In genomic region chr4:179748837-179749236, GRCh38 we compare ENCODE assay signal across 31 cellular contexts.
"Had no signal": no experiment of that assay in that cellular context is flagged by ENCODE, and none has a peak within 500 bp of the region (broad histone marks: within the 10 kb centered on the region; RNA-seq: fewer than 3 reads in every experiment).

No MANE protein-coding gene starts in this region.

- DNase-seq: Karpas-422, Kasumi-1, MG63, MM.1S, MV-4-11, NCI-H1048, NCI-H1092, NCI-H1092 treated with DMSO at 0.1 percent for 48 hours, NCI-H1105, NCI-H1417 treated with DMSO at 0.1 percent for 48 hours, NCI-H1436, NCI-H1436 treated with DMSO at 0.1 percent for 48 hours, NCI-H146, NCI-H1694, NCI-H1694 treated with DMSO at 0.1 percent for 48 hours, NCI-H187, NCI-H187 treated with DMSO at 0.1 percent for 48 hours, NCI-H2029, NCI-H2029 treated with DMSO at 0.1 percent for 48 hours, NCI-H2081, NCI-H2081 treated with DMSO at 0.1 percent for 48 hours, NCI-H2107, NCI-H2171, NCI-H2171 treated with DMSO at 0.1 percent for 48 hours, NCI-H2227 treated with DMSO at 0.1 percent for 48 hours, NCI-H226, NCI-H345, NCI-H446, NCI-H446 treated with DMSO at 0.1 percent for 48 hours, NCI-H510A, NCI-H510A treated with DMSO at 0.1 percent for 48 hours had no signal

- H3K4me3 ChIP-seq: MG63 had no signal

- H3K27me3 ChIP-seq: MG63 had no signal

- H3K9me3 ChIP-seq: MG63 had no signal

- H3K36me3 ChIP-seq: MG63 had no signal
